Comparison of ENCODE assay signal across 8 cellular contexts in genomic region chr21:43718872-43719747, GRCh38. TPM values are rescaled to one million over a fixed set of nuclear protein-coding genes. Genes with fewer than 3 reads are reported as not detected.
DNase-seq lines count a peak whose midpoint lies in the region; ATAC-seq and TF ChIP-seq lines count a peak whose summit lies in the region.

TSS of gene PDXK (plus strand) at chr21:43719129. CDS start at chr21:43719295, 166 bp downstream.

- H3K27ac ChIP-seq in parathyroid adenoma (peak within 1 kb of the TSS; percentile 76), thyroid gland (peak within 1 kb of the TSS; percentile 68 to 93 (median 90))

- peaks cover 6% of the 10 kb centered on the region for H3K36me3 Mint-ChIP-seq in activated naive CD8-positive, alpha-beta T cell treated with anti-CD3 and anti-CD28 coated beads, Interleukin-2, amount 10 ng/mL, durations not matched to agents 7 days and 5 days

- H3K4me1 Mint-ChIP-seq in activated naive CD8-positive, alpha-beta T cell treated with anti-CD3 and anti-CD28 coated beads, Interleukin-2, amount 10 ng/mL, durations not matched to agents 7 days and 5 days: peaks cover 23% of the 10 kb centered on the region

- H3K4me2 ChIP-seq in parathyroid adenoma (ENCODE audit: low read length): peak within 1 kb of the TSS; percentile 98

- peak; percentile 38 for DNase-seq in GF-D8 (lab: John Stamatoyannopoulos, UW)
- DNase-seq in GOT3 (lab: John Stamatoyannopoulos, UW): peak; percentile 73
- DNase-seq in LoVo (ENCODE audit: low spot score): peak; percentile 89
- DNase-seq in SKM-1 treated with dmso at 0.1 percent for 144 hours (lab: John Stamatoyannopoulos, UW; ENCODE audit: unreplicated experiment): peak; percentile 83
- peak; percentile 92 for DNase-seq in activated naive CD8-positive, alpha-beta T cell treated with anti-CD3 and anti-CD28 coated beads, Interleukin-2, amount 10 ng/mL, durations not matched to agents 7 days and 5 days
- DNase-seq in Right ventricle myocardium superior: peak; percentile 92
- peak; percentile 82 to 85 for DNase-seq in thyroid gland

- H3K4me3 Mint-ChIP-seq in activated naive CD8-positive, alpha-beta T cell treated with anti-CD3 and anti-CD28 coated beads, Interleukin-2, amount 10 ng/mL, durations not matched to agents 7 days and 5 days: peak within 1 kb of the TSS; percentile 87

- peak within 1 kb of the TSS; percentile 74 for H3K27ac Mint-ChIP-seq in activated naive CD8-positive, alpha-beta T cell treated with anti-CD3 and anti-CD28 coated beads, Interleukin-2, amount 10 ng/mL, durations not matched to agents 7 days and 5 days

- peak within 1 kb of the TSS; percentile 90 for H2AFZ ChIP-seq in parathyroid adenoma

- H3K36me3 ChIP-seq in parathyroid adenoma (ENCODE audit: control insufficient read depth, insufficient read depth, low read length): no peaks in the 10 kb centered on the region
- H3K36me3 ChIP-seq in thyroid gland: no peaks in the 10 kb centered on the region

- peak; percentile 88 to 96 for TF ChIP-seq POLR2A in thyroid gland (IDR thresholded peaks at IDR 0.05)

- WGBS in thyroid gland, 2 donors: no CpG with 5 or more reads among the region's 117 CpGs

- peak within 1 kb of the TSS; percentile 72 for H3K9ac ChIP-seq in parathyroid adenoma

- POLR2A ChIA-PET in activated naive CD8-positive, alpha-beta T cell treated with anti-CD3 and anti-CD28 coated beads, Interleukin-2, amount 10 ng/mL, durations not matched to agents 7 days and 5 days (lab: Charles Lee): interaction anchor here (0.5 to 2.6 kb wide), 2 partner anchors 10 to 827 kb away, joined by 3 to 35 read pairs; no protein-coding TSS in a partner anchor

- H3K27me3 ChIP-seq in parathyroid adenoma (ENCODE audit: control insufficient read depth, insufficient read depth, low read length) (no peaks in the 10 kb centered on the region), thyroid gland (no peaks in the 10 kb centered on the region)

- H3K9me3 ChIP-seq in parathyroid adenoma (ENCODE audit: control insufficient read depth, low read length) (no peaks in the 10 kb centered on the region), thyroid gland (no peaks in the 10 kb centered on the region)

- H3K79me2 ChIP-seq in parathyroid adenoma: peaks cover 4% of the 10 kb centered on the region

- H3K9me3 Mint-ChIP-seq in activated naive CD8-positive, alpha-beta T cell treated with anti-CD3 and anti-CD28 coated beads, Interleukin-2, amount 10 ng/mL, durations not matched to agents 7 days and 5 days: no peaks in the 10 kb centered on the region

- H3K4me3 ChIP-seq in parathyroid adenoma (ENCODE audit: low read depth, low read length) (peak within 1 kb of the TSS; percentile 71), thyroid gland (replicated peaks in 1 of 3) (peak within 1 kb of the TSS; percentile 27 to 99 (median 90))

- TF ChIP-seq CTCF in parathyroid adenoma (IDR thresholded peaks at IDR 0.05) (no peak), thyroid gland (IDR thresholded peaks at IDR 0.05) (no peak)

- ATAC-seq in activated naive CD8-positive, alpha-beta T cell treated with anti-CD3 and anti-CD28 coated beads, Interleukin-2, amount 10 ng/mL, durations not matched to agents 7 days and 5 days (ENCODE audit: low read depth): peak; percentile 80
- ATAC-seq in Right ventricle myocardium superior (ENCODE audit: poor library complexity): peak; percentile 93

- H3K4me1 ChIP-seq in parathyroid adenoma (no peaks in the 10 kb centered on the region), thyroid gland (peaks cover 24 to 28% of the 10 kb centered on the region in 2 donors)

- peaks cover 20% of the 10 kb centered on the region for H3K27me3 Mint-ChIP-seq in activated naive CD8-positive, alpha-beta T cell treated with anti-CD3 and anti-CD28 coated beads, Interleukin-2, amount 10 ng/mL, durations not matched to agents 7 days and 5 days

- intact Hi-C loops in Right ventricle myocardium superior (cut with DNase I) (no loop called here), thyroid gland (cut with DNase I) (loop anchor here (5.0 kb wide), 2 partner anchors 57 to 68 kb away; partner anchors contain the start of gene RRP1)

RNA-seq across cellular contexts. Expression of gene PDXK, which starts in this region (rescaled TPM):
- total RNA-seq in activated naive CD8-positive, alpha-beta T cell treated with anti-CD3 and anti-CD28 coated beads, Interleukin-2, amount 10 ng/mL, durations not matched to agents 7 days and 5 days: 100 to 1,000 TPM in 1 of 2 experiments, 10 to 100 TPM in 1; 96.9 to 101 TPM
- total RNA-seq in Right ventricle myocardium superior: 93.8 TPM
- 10 to 100 TPM; 70.6 to 95.5 (median 92.4) TPM for total RNA-seq in thyroid gland

Comparison
In these comparisons a context has a peak if more than half of its experiments do, and no peak if none do; other contexts are left out.
1. Peak in every context shown above with its lines: DNase-seq, ATAC-seq, H3K4me3 ChIP-seq and H3K27ac ChIP-seq.
2. DNase-seq: peak in every context shown above with its lines; median percentile 92 in activated naive CD8-positive, alpha-beta T cell treated with anti-CD3 and anti-CD28 coated beads, Interleukin-2, amount 10 ng/mL, durations not matched to agents 7 days and 5 days; 92 in Right ventricle myocardium superior; 89 in LoVo; 84 in thyroid gland; 83 in SKM-1 treated with dmso at 0.1 percent for 144 hours; 73 in GOT3; 38 in GF-D8.